In genomic region chr6:33324139-33324538, GRCh38 we compare ENCODE assay signal across 1 cellular context.
TF ChIP-seq lines count a peak whose summit lies in the region.

No MANE protein-coding gene starts in this region.

TF ChIP-seq in HepG2, 621 proteins besides CTCF, POLR2A, EP300 and RAD21:
- TF ChIP-seq BCLAF1 (IDR thresholded peaks at IDR 0.05), result no peak
- TF ChIP-seq MED13 (CRISPR knock-in tag; IDR thresholded peaks at IDR 0.05), result no peak
- TF ChIP-seq AHDC1 (CRISPR knock-in tag; IDR thresholded peaks at IDR 0.05; ENCODE audit: borderline replicate concordance), result no peak
- TF ChIP-seq NCOA1 (CRISPR knock-in tag; IDR thresholded peaks at IDR 0.05), result no peak
- no peak for TF ChIP-seq MLXIP (CRISPR knock-in tag; IDR thresholded peaks at IDR 0.05; ENCODE audit: borderline replicate concordance)
- TF ChIP-seq ATF5 (CRISPR knock-in tag; IDR thresholded peaks at IDR 0.05; ENCODE audit: low read depth), result no peak
